1 cellular context compared by ENCODE assay signal in genomic region chr2:236774171-236774570, GRCh38.
TF ChIP-seq lines count a peak whose summit lies in the region.

No MANE protein-coding gene starts in this region.

TF ChIP-seq in HepG2, 621 proteins besides CTCF, POLR2A, EP300 and RAD21:
- TF ChIP-seq ZNF484 (CRISPR knock-in tag; IDR thresholded peaks at IDR 0.05; ENCODE audit: borderline replicate concordance, low read depth) (no peak), PCBP2 (optimal IDR thresholded peaks at IDR 0.05; ENCODE audit: low read depth, low read length, poor library complexity, severe bottlenecking) (no peak), CREB1 (IDR thresholded peaks at IDR 0.05) (peak; percentile 83), CREB1 (CRISPR knock-in tag; IDR thresholded peaks at IDR 0.05) (no peak)
TF ChIP-seq in HepG2: peak in this region for 1.
